ENCODE assay signal across 18 cellular contexts in genomic region chr3:69463546-69463945, GRCh38.
"Had no signal": no experiment of that assay in that cellular context is flagged by ENCODE, and none has a peak within 500 bp of the region (broad histone marks: within the 10 kb centered on the region; RNA-seq: fewer than 3 reads in every experiment).

No MANE protein-coding gene starts in this region.

- H3K4me3 ChIP-seq: hepatocyte, neural progenitor cell, ovary, stomach, thoracic aorta, transverse colon had no signal

- H3K4me1 ChIP-seq: neural progenitor cell, stomach, transverse colon had no signal

- H3K27me3 ChIP-seq: hepatocyte, neural progenitor cell, ovary, stomach, transverse colon had no signal

- H3K36me3 ChIP-seq: neural progenitor cell, ovary, stomach, thoracic aorta, transverse colon had no signal

- DNase-seq: effector memory CD4-positive, alpha-beta T cell; foreskin melanocyte; head of caudate nucleus; left colon; left ventricle myocardium superior; natural killer cell; nucleus accumbens; ovary; right cardiac atrium; small intestine; stimulated activated CD4-positive, alpha-beta T cell treated with anti-CD3 and anti-CD28 coated beads, Interleukin-12 subunit alpha, Interleukin-12 subunit beta, amount 100 ng/mL, for 4 hours; stimulated activated naive CD4-positive, alpha-beta T cell; stomach; substantia nigra; transverse colon had no signal

- H3K27ac ChIP-seq: hepatocyte, neural progenitor cell, ovary, stomach, thoracic aorta, transverse colon had no signal

- ATAC-seq: left colon, left ventricle myocardium superior, natural killer cell had no signal

- H3K9me3 ChIP-seq: ovary, stomach, thoracic aorta, transverse colon had no signal
